ENCODE assay signal across 10 cellular contexts in genomic region chr1:27719286-27720251, GRCh38. TPM values are rescaled to one million over a fixed set of nuclear protein-coding genes. Genes with fewer than 3 reads are reported as not detected.
DNase-seq lines count a peak whose midpoint lies in the region; TF ChIP-seq lines count a peak whose summit lies in the region.
"Had no signal": no experiment of that assay in that cellular context is flagged by ENCODE, and none has a peak within 500 bp of the region (broad histone marks: within the 10 kb centered on the region; RNA-seq: fewer than 3 reads in every experiment).

No MANE protein-coding gene starts in this region.

- H3K4me3 ChIP-seq in GM12864 (ENCODE audit: low read depth, low read length) (no peak overlapping the region), fibroblast of villous mesenchyme (ENCODE audit: low read depth, low read length) (no peak overlapping the region)
- H3K4me3 ChIP-seq: SK-N-MC had no signal

- no peak overlapping the region for H3K27ac ChIP-seq in 22Rv1
- H3K27ac ChIP-seq: SK-N-MC had no signal

- DNase-seq in GM12864 (ENCODE audit: low read depth) (no peak), RPMI8226 (peak; percentile 56), fibroblast of villous mesenchyme (ENCODE audit: low read depth) (peak; percentile 28), NCI-H2029 treated with DMSO at 0.1 percent for 48 hours (lab: John Stamatoyannopoulos, UW) (no peak), NCI-H1694 (lab: John Stamatoyannopoulos, UW) (no peak), erythroblast (lab: John Stamatoyannopoulos, UW) (no peak)
- no peak for DNase-seq in stimulated activated CD4-positive, alpha-beta T cell treated with anti-CD3 and anti-CD28 coated beads, Interleukin-4, amount 100 ng/mL, for 24 hours
- DNase-seq: NCI-H1417 had no signal

- TF ChIP-seq CTCF in 22Rv1 (IDR thresholded peaks at IDR 0.05) = 0 out of 2 replicates have a peak, but pooled peaks have one; percentile 8
- TF ChIP-seq CTCF in GM12864 (IDR thresholded peaks at IDR 0.05; ENCODE audit: low read depth, low read length, missing control alignments) = peak; percentile 33
- peak; percentile 54 for TF ChIP-seq CTCF in fibroblast of villous mesenchyme (IDR thresholded peaks at IDR 0.05; ENCODE audit: insufficient read depth, low read depth, low read length)

- TF ChIP-seq POLR2A in erythroblast (IDR thresholded peaks at IDR 0.05; ENCODE audit: low read length) = no peak

RNA-seq across cellular contexts. Expression of gene FAM76A, which starts 6.2 kb away (rescaled TPM):
- total RNA-seq in fibroblast of villous mesenchyme = 16.0 and 20.0 TPM in 2 replicates

RNA-seq across cellular contexts. Expression of gene IFI6, which starts 47.6 kb away (rescaled TPM):
- total RNA-seq in fibroblast of villous mesenchyme = 39.3 and 56.1 TPM in 2 replicates

RNA-seq across cellular contexts. Expression of gene STX12, which starts 53.5 kb away (rescaled TPM):
- 70.5 and 95.4 TPM in 2 replicates for total RNA-seq in fibroblast of villous mesenchyme

Comparison
In these comparisons a context has a peak if more than half of its experiments do, and no peak if none do; other contexts are left out.
1. DNase-seq: peak in RPMI8226 (single experiment) and fibroblast of villous mesenchyme (single experiment); none in GM12864 (single experiment), stimulated activated CD4-positive, alpha-beta T cell treated with anti-CD3 and anti-CD28 coated beads, Interleukin-4, amount 100 ng/mL, for 24 hours (single experiment), NCI-H2029 treated with DMSO at 0.1 percent for 48 hours (single experiment), NCI-H1694 (single experiment) and erythroblast (0 of 2).
2. Peak in every context shown above with its lines, with median percentiles within 50 percentile points of each other: CTCF ChIP-seq.